In the genomic region with DNA sequence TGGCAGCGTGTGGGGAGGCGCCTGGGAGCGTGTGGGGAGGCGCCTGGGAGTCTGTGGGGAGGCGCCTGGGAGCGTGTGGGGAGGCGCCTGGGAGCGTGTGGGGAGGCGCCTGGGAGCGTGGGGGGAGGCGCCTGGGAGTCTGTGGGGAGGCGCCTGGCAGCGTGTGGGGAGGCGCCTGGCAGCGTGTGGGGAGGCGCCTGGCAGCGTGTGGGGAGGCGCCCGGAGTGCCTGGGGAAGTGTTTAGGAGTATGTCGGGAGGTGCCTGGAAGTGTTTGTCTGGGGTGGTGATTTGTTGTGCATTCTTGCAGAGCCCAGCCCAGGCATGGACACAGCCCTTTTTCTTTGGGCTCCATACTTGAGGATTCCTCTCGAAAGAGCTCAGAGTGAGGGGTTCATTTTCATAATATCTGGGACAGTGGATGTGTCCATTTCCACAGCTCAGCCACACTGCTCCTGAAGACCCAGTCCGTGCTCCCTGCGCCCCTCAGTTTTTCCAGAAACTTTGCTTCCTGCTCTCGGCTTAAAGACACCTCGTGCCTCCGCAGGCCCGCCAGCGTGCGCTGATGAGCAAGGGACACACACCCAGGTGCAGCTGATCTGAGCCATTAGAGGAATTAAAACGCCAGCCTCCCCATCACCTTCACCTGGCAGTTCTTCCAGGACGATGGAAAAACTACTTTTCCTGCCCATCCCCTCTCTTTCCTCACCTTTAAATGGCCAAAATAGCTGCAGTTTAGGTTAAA, we compare ENCODE assay signal across 24 cellular contexts.
DNase-seq lines count a peak whose midpoint lies in the region; ATAC-seq, FAIRE-seq and TF ChIP-seq lines count a peak whose summit lies in the region.
"Had no signal": no experiment of that assay in that cellular context is flagged by ENCODE, and none has a peak within 500 bp of the region (broad histone marks: within the 10 kb centered on the region; RNA-seq: fewer than 3 reads in every experiment).

No MANE protein-coding gene starts in this region.

- H3K18ac ChIP-seq in H1 (ENCODE audit: extremely low read depth, low read length) (no peak overlapping the region; the same call in 1 of the 2 replicates), neuronal stem cell (ENCODE audit: low read length) (peak overlapping the region; percentile 55)

- TF ChIP-seq CTCF in H1 (IDR thresholded peaks at IDR 0.05; ENCODE audit: control extremely low read depth in 1 of 3, insufficient read depth in 1 of 3, low read depth in 1 of 3, low read length in 3 of 3) = no peak

- no peak for TF ChIP-seq POLR2A in H1 (IDR thresholded peaks at IDR 0.05; ENCODE audit: control extremely low read depth in 1 of 2, low read depth in 2 of 2, low read length in 2 of 2)

- CTCF ChIA-PET in H1 (lab: Charles Lee; ENCODE audit: partially characterized antibody) = interaction anchor here (0.7 to 1.3 kb wide), 3 partner anchors 20 to 175 kb away, joined by 3 to 4 read pairs (median 3); no protein-coding TSS in a partner anchor

- no peak overlapping the region for H2AFZ ChIP-seq in H1 (ENCODE audit: low read length)
- H2AFZ ChIP-seq in neuronal stem cell (ENCODE audit: low read length) = no peak overlapping the region
- H2AFZ ChIP-seq: hepatocyte had no signal

- no peaks in the 10 kb centered on the region for H4K20me1 ChIP-seq in H1 (replicated peaks in 1 of 2; ENCODE audit: control insufficient read depth in 1 of 2, insufficient read depth in 2 of 2, low read length in 2 of 2)

- H3K79me1 ChIP-seq in H1 (ENCODE audit: low read depth, low read length) (no peaks in the 10 kb centered on the region), neuronal stem cell (ENCODE audit: low read depth, low read length) (no peaks in the 10 kb centered on the region)

- 90% methylated on average over 22 of the region's 31 CpGs; no CpG with 5 or more reads in 1 of the 2 experiments for WGBS in H1 (ENCODE audit: extremely low coverage in 1 of 2, insufficient coverage in 1 of 2, insufficient read length in 1 of 2, insufficient replicate concordance in 2 of 2, low coverage in 1 of 2, low lambda C conversion rate in 2 of 2, missing lambda C conversion rate in 1 of 2), 2 experiments
- no CpG with 5 or more reads among the region's 31 CpGs for WGBS in neuronal stem cell (ENCODE audit: extremely low coverage in 2 of 2, insufficient read length in 2 of 2, insufficient replicate concordance in 1 of 2), 2 donors

- no peak overlapping the region for H3K56ac ChIP-seq in H1 (replicated peaks; ENCODE audit: insufficient read length, low read depth, low read length)

- no peak overlapping the region for H3K4ac ChIP-seq in H1 (replicated peaks; ENCODE audit: insufficient read length, low read depth, low read length)
- H3K4ac ChIP-seq in neuronal stem cell (ENCODE audit: low read length) = peak overlapping the region; percentile 58

- H3K79me2 ChIP-seq in H1 (ENCODE audit: control insufficient read depth in 1 of 2, insufficient read depth in 2 of 2, low read length in 2 of 2) = no peaks in the 10 kb centered on the region
- H3K79me2 ChIP-seq: hepatocyte had no signal

- TF ChIP-seq RAD21 in H1 (IDR thresholded peaks at IDR 0.05 in 1 of 2, conservative IDR thresholded peaks at IDR 0.05 in 1 of 2; ENCODE audit: low read depth in 2 of 2, low read length in 2 of 2) = no peak

- H3K9ac ChIP-seq in H1 (replicated peaks in 1 of 4; ENCODE audit: extremely low read depth in 1 of 4, low read depth in 3 of 4, low read length in 3 of 4) (no peak overlapping the region), neuronal stem cell (ENCODE audit: low read depth, low read length, poor library complexity) (no peak overlapping the region)

- H3K27me3 ChIP-seq in H1 (replicated peaks in 1 of 4; ENCODE audit: control insufficient read depth in 3 of 4, extremely low read depth in 1 of 4, insufficient read depth in 3 of 4, low read length in 3 of 4) (peaks cover 0 to 4% (median 1%) of the 10 kb centered on the region in 4 experiments; a peak in 4 of 7 replicates), neuronal stem cell (ENCODE audit: control insufficient read depth in 3 of 3, insufficient read depth in 3 of 3, low read depth in 1 of 3, low read length in 3 of 3) (no peaks in the 10 kb centered on the region)
- H3K27me3 ChIP-seq: foreskin keratinocyte, hepatocyte, left lung, ovary, Peyer's patch, right atrium auricular region, SJSA1, stomach, transverse colon had no signal

- H3K4me1 ChIP-seq in H1 (replicated peaks in 1 of 4; ENCODE audit: control insufficient read depth in 3 of 4, insufficient read depth in 4 of 4, low read length in 3 of 4) (peaks cover 0 to 15% (median 5%) of the 10 kb centered on the region in 4 experiments; a peak in 6 of 7 replicates), neuronal stem cell (ENCODE audit: control insufficient read depth in 2 of 2, insufficient read depth in 1 of 2, low read depth in 1 of 2, low read length in 2 of 2) (peaks cover 18 to 20% of the 10 kb centered on the region in 2 donors)
- H3K4me1 ChIP-seq: foreskin keratinocyte, Peyer's patch, right atrium auricular region had no signal

- H3K9me3 ChIP-seq in H1 (ENCODE audit: insufficient read depth in 2 of 2, low read depth in 1 of 2, low read length in 1 of 2) (peaks cover 8 to 27% of the 10 kb centered on the region in 2 experiments; a peak in 3 of 4 replicates), neuronal stem cell (replicated peaks in 1 of 2; ENCODE audit: control insufficient read depth in 2 of 2, insufficient read depth in 1 of 2, low read depth in 1 of 2, low read length in 2 of 2) (peaks cover 15 to 23% of the 10 kb centered on the region in 2 donors)

- H3K27ac ChIP-seq in H1 (ENCODE audit: low read depth, low read length) = no peak overlapping the region
- H3K27ac ChIP-seq in neuronal stem cell (replicated peaks; ENCODE audit: low read length) = no peak overlapping the region
- H3K27ac ChIP-seq: epithelial cell of prostate, foreskin keratinocyte, hepatocyte, right atrium auricular region, SJSA1 had no signal

- H4K8ac ChIP-seq in H1 (ENCODE audit: extremely low read depth, insufficient read depth, low read length) (no peak overlapping the region), neuronal stem cell (ENCODE audit: low read depth, low read length) (no peak overlapping the region)

- H2BK15ac ChIP-seq in H1 (ENCODE audit: low read length) = no peak overlapping the region
- H2BK15ac ChIP-seq in neuronal stem cell (ENCODE audit: low read length) = peak overlapping the region; percentile 88

- peak overlapping the region; percentile 50; the same call in 1 of the 2 replicates for H2BK12ac ChIP-seq in H1 (ENCODE audit: low read depth, low read length)
- peak overlapping the region; percentile 99 for H2BK12ac ChIP-seq in neuronal stem cell (ENCODE audit: low read length)

- H3K14ac ChIP-seq in H1 (ENCODE audit: insufficient read length) = no peak overlapping the region
- no peak overlapping the region for H3K14ac ChIP-seq in neuronal stem cell (ENCODE audit: low read length)

- no peak overlapping the region for H3K4me3 ChIP-seq in H1 (ENCODE audit: extremely low read depth in 1 of 4, insufficient read depth in 2 of 4, low read depth in 3 of 4, low read length in 4 of 4)
- H3K4me3 ChIP-seq in neuronal stem cell (ENCODE audit: low read length in 2 of 2) = no peak overlapping the region
- H3K4me3 ChIP-seq: hepatocyte, left lung, ovary, Peyer's patch, right atrium auricular region, SJSA1, transverse colon had no signal

- peak overlapping the region; percentile 51 for H2BK120ac ChIP-seq in H1 (replicated peaks; ENCODE audit: low read depth, low read length)
- no peak overlapping the region for H2BK120ac ChIP-seq in neuronal stem cell (ENCODE audit: low read depth, low read length)

- H2AK5ac ChIP-seq in H1 (ENCODE audit: low read depth, low read length) (no peak overlapping the region), neuronal stem cell (ENCODE audit: low read depth, low read length) (peak overlapping the region; percentile 58)

- no peak overlapping the region for H4K91ac ChIP-seq in H1 (replicated peaks; ENCODE audit: insufficient read length, low read length)
- H4K91ac ChIP-seq in neuronal stem cell (ENCODE audit: low read depth, low read length, poor library complexity) = peak overlapping the region; percentile 9

- H2BK5ac ChIP-seq in H1 (ENCODE audit: low read depth, low read length) (no peak overlapping the region), neuronal stem cell (ENCODE audit: low read length) (no peak overlapping the region)

- peak; percentile 17 for DNase-seq in NCI-H226
- DNase-seq in H1 (ENCODE audit: low read depth in 1 of 2, low spot score in 2 of 2) = no peak
- DNase-seq in neuronal stem cell (ENCODE audit: low spot score) = no peak
- no peak for DNase-seq in NCI-H128 (lab: John Stamatoyannopoulos, UW; ENCODE audit: unreplicated experiment)
- no peak for DNase-seq in HuH-7.5 (ENCODE audit: low spot score)
- DNase-seq: activated gamma-delta T cell treated with Interleukin-2 at 50 U/mL for 16 hours; activated T-cell treated with anti-CD3 and anti-CD28 coated beads, Interleukin-2, amount 50 U/mL, for 1 hour; CD8-positive, alpha-beta T cell; central memory CD4-positive, alpha-beta T cell; DMS153; foreskin keratinocyte; left lung; NCI-H1417; NCI-H2107; Peyer's patch; stomach; transverse colon had no signal

- ATAC-seq in GM18868 (IDR thresholded peaks at IDR 0.05; ENCODE audit: unreplicated experiment) = peak; percentile 39
- ATAC-seq in GM18858 (IDR thresholded peaks at IDR 0.05; ENCODE audit: unreplicated experiment) = no peak
- ATAC-seq: CD8-positive, alpha-beta T cell; left lung had no signal

- no peak overlapping the region for H4K5ac ChIP-seq in H1 (ENCODE audit: insufficient read length, low read depth, low read length)

- H3K23ac ChIP-seq in H1 (ENCODE audit: insufficient read length) (no peak overlapping the region), neuronal stem cell (ENCODE audit: low read depth, low read length, poor library complexity) (peak overlapping the region; percentile 20)

- H3K4me2 ChIP-seq in H1 (ENCODE audit: insufficient read depth in 1 of 2, low read depth in 2 of 2, low read length in 2 of 2) (no peak overlapping the region), neuronal stem cell (ENCODE audit: insufficient read depth, low read length, poor library complexity, severe bottlenecking) (no peak overlapping the region)
- H3K4me2 ChIP-seq: hepatocyte had no signal

- no peak overlapping the region for H2BK20ac ChIP-seq in H1 (ENCODE audit: low read length)

- no peak for TF ChIP-seq EP300 in H1 (IDR thresholded peaks at IDR 0.05; ENCODE audit: borderline replicate concordance in 1 of 2, low read depth in 2 of 2, low read length in 2 of 2)

- POLR2A ChIA-PET in H1 (lab: Charles Lee; ENCODE audit: partially characterized antibody) = no interaction called here

- no peaks in the 10 kb centered on the region for H3K23me2 ChIP-seq in H1 (ENCODE audit: low read depth, low read length)

- H3K36me3 ChIP-seq in H1 (ENCODE audit: control insufficient read depth in 2 of 4, insufficient read depth in 4 of 4, low read length in 3 of 4) = peaks cover 0 to 3% (median 0%) of the 10 kb centered on the region in 4 experiments; a peak in 1 of 8 replicates
- peaks cover 0 to 2% of the 10 kb centered on the region in 2 donors for H3K36me3 ChIP-seq in neuronal stem cell (replicated peaks in 1 of 2; ENCODE audit: control insufficient read depth in 2 of 2, insufficient read depth in 2 of 2, low read length in 2 of 2)
- H3K36me3 ChIP-seq: left lung, ovary, Peyer's patch, right atrium auricular region, SJSA1, stomach, transverse colon had no signal

- FAIRE-seq in H1 (lab: Jason Lieb, UNC) = no peak

TF ChIP-seq in H1, 55 proteins besides CTCF, POLR2A, EP300 and RAD21 (continues in another document):
- TF ChIP-seq CTBP2 (IDR thresholded peaks at IDR 0.05; ENCODE audit: borderline replicate concordance, insufficient read depth, insufficient read length, low read length) = no peak
